ENCODE assay signal across 8 cellular contexts in the genomic region with DNA sequence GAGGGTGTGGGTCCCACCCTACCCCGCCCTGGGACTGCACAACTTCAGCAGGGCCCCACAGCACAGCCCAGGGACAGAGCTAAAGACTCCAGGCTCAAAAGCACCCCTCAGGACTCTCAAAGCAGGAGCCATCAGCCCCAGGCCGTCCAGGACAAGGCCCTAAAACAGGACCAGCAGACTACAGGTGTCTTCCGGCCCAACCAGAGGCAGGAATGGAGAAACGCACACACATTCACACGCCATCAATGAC. TPM values are rescaled to one million over a fixed set of nuclear protein-coding genes. Genes with fewer than 3 reads are reported as not detected.
DNase-seq lines count a peak whose midpoint lies in the region; ATAC-seq and TF ChIP-seq lines count a peak whose summit lies in the region.

No MANE protein-coding gene starts in this region.

- no peak for TF ChIP-seq CTCF in gastroesophageal sphincter (IDR thresholded peaks at IDR 0.05)

- H3K4me3 Mint-ChIP-seq in activated naive CD4-positive, alpha-beta T cell treated with anti-CD3 and anti-CD28 coated beads for 36 hours: peak overlapping the region; percentile 78
- H3K4me3 Mint-ChIP-seq in T-cell: peak overlapping the region; percentile 83 to 95 (median 95)

- no peaks in the 10 kb centered on the region for H3K27me3 Mint-ChIP-seq in activated naive CD4-positive, alpha-beta T cell treated with anti-CD3 and anti-CD28 coated beads for 36 hours (ENCODE audit: low read depth)
- H3K27me3 Mint-ChIP-seq in T-cell: no peaks in the 10 kb centered on the region

- intact Hi-C loops in activated naive CD4-positive, alpha-beta T cell treated with anti-CD3 and anti-CD28 coated beads for 36 hours (cut with micrococcal nuclease): loop anchor here (2.0 to 10.0 kb wide), 4 partner anchors 32 to 1762 kb away; partner anchors contain the start of genes CCDC51, GNAI2, SLC26A6 and TMA7
- intact Hi-C loops in sciatic nerve (cut with DNase I): loop anchor here (2.0 kb wide), 1 partner anchor 60 kb away; no protein-coding TSS in a partner anchor

- H3K4me1 Mint-ChIP-seq in activated naive CD4-positive, alpha-beta T cell treated with anti-CD3 and anti-CD28 coated beads for 36 hours (ENCODE audit: low read depth): peaks cover 55% of the 10 kb centered on the region
- peaks cover 56 to 74% (median 72%) of the 10 kb centered on the region in 3 donors for H3K4me1 Mint-ChIP-seq in T-cell

- CTCF ChIA-PET in activated naive CD4-positive, alpha-beta T cell treated with anti-CD3 and anti-CD28 coated beads for 36 hours (lab: Charles Lee): interaction anchor here (1.3 to 4.2 kb wide), 8 partner anchors 13 to 163 kb away, joined by 3 to 28 read pairs (median 8); partner anchors contain the start of genes ATRIP and SLC26A6
- CTCF ChIA-PET in T-cell (lab: Charles Lee): interaction anchor here (1.2 to 2.5 kb wide), 6 partner anchors 26 to 84 kb away, joined by 3 to 32 read pairs (median 6); partner anchors contain the start of genes ATRIP (in 1 of the 2), CCDC51 (in 1 of the 2) and TMA7 (in 1 of the 2)

- WGBS in gastroesophageal sphincter (ENCODE audit: low coverage in 1 of 2), 2 donors: 0% methylated on average over 2 of the region's 5 CpGs; no CpG with 5 or more reads in 1 of the 2 donors

- peaks cover 23% of the 10 kb centered on the region for H3K36me3 Mint-ChIP-seq in activated naive CD4-positive, alpha-beta T cell treated with anti-CD3 and anti-CD28 coated beads for 36 hours (ENCODE audit: low read depth)
- peaks cover 23% of the 10 kb centered on the region for H3K36me3 Mint-ChIP-seq in T-cell

- no peaks in the 10 kb centered on the region for H3K9me3 ChIP-seq in gastroesophageal sphincter

- H3K4me3 ChIP-seq in gastroesophageal sphincter: peak overlapping the region; percentile 69 to 75

- no peak for TF ChIP-seq POLR2A in gastroesophageal sphincter (IDR thresholded peaks at IDR 0.05)

- TF ChIP-seq EP300 in gastroesophageal sphincter (IDR thresholded peaks at IDR 0.05): no peak

- ATAC-seq in T-cell (replicated peaks in 1 of 4) (peak in 2 of 4 experiments; percentile 36 to 53), gastroesophageal sphincter (peak; percentile 50), sciatic nerve (peak; percentile 50), HG02678 (IDR thresholded peaks at IDR 0.05; ENCODE audit: unreplicated experiment) (no peak)

- peaks cover 0 to 60% (median 49%) of the 10 kb centered on the region in 3 donors for H3K4me1 ChIP-seq in gastroesophageal sphincter

- no peaks in the 10 kb centered on the region for H3K9me3 Mint-ChIP-seq in activated naive CD4-positive, alpha-beta T cell treated with anti-CD3 and anti-CD28 coated beads for 36 hours
- H3K9me3 Mint-ChIP-seq in T-cell: no peaks in the 10 kb centered on the region

- peak overlapping the region; percentile 97 for H3K27ac Mint-ChIP-seq in activated naive CD4-positive, alpha-beta T cell treated with anti-CD3 and anti-CD28 coated beads for 36 hours
- peak overlapping the region; percentile 99 for H3K27ac Mint-ChIP-seq in T-cell

- no peaks in the 10 kb centered on the region for H3K27me3 ChIP-seq in gastroesophageal sphincter

- peaks cover 0 to 45% of the 10 kb centered on the region in 2 donors for H3K36me3 ChIP-seq in gastroesophageal sphincter

- DNase-seq in activated naive CD4-positive, alpha-beta T cell treated with anti-CD3 and anti-CD28 coated beads for 36 hours: no peak
- DNase-seq in activated naive CD4-positive, alpha-beta T cell treated with anti-CD3 and anti-CD28 coated beads, Interleukin-2, amount 50 U/mL, for 16 hours: no peak
- DNase-seq in T-cell (peak in 1 of 34 experiments; percentile 34), sciatic nerve (ENCODE audit: low spot score) (no peak), UCSD-AML1 (lab: John Stamatoyannopoulos, UW; ENCODE audit: unreplicated experiment) (no peak), COLO829 (ENCODE audit: low spot score) (no peak)

- POLR2A ChIA-PET in T-cell (lab: Charles Lee): interaction anchor here (0.6 to 1.5 kb wide), 2 partner anchors 32 to 378 kb away, joined by 4 to 10 read pairs; partner anchors contain the start of genes CCDC51 (in 1 of the 2) and TMA7 (in 1 of the 2)

- peak overlapping the region; percentile 90 to 99 (median 95) for H3K27ac ChIP-seq in gastroesophageal sphincter

RNA-seq across cellular contexts. Expression of gene ATRIP, which starts 26.1 kb away (rescaled TPM):
- 10 to 100 TPM in 1 of 2 experiments, 1 to 10 TPM in 1; 8.9 to 10.0 TPM for total RNA-seq in activated naive CD4-positive, alpha-beta T cell treated with anti-CD3 and anti-CD28 coated beads for 36 hours
- total RNA-seq in T-cell (10 to 100 TPM in 3 of 5 donors, 1 to 10 TPM in 2; 7.8 to 14.9 (median 12.8) TPM), gastroesophageal sphincter (1 to 10 TPM; 3.0 to 6.8 (median 5.2) TPM), sciatic nerve (7.5 TPM)

RNA-seq across cellular contexts. Expression of gene SHISA5, which starts 31.4 kb away (rescaled TPM):
- total RNA-seq in activated naive CD4-positive, alpha-beta T cell treated with anti-CD3 and anti-CD28 coated beads for 36 hours: 10 to 100 TPM; 85.7 to 90.3 TPM
- total RNA-seq in T-cell: 100 to 1,000 TPM; 156 to 258 (median 217) TPM
- 100 to 1,000 TPM in 3 of 4 donors, 10 to 100 TPM in 1; 98.2 to 191 (median 122) TPM for total RNA-seq in gastroesophageal sphincter
- total RNA-seq in sciatic nerve: 138 TPM

RNA-seq across cellular contexts. Expression of gene TMA7, which starts 32.5 kb away (rescaled TPM):
- total RNA-seq in activated naive CD4-positive, alpha-beta T cell treated with anti-CD3 and anti-CD28 coated beads for 36 hours: 100 to 1,000 TPM; 319 to 353 TPM
- total RNA-seq in T-cell (100 to 1,000 TPM; 216 to 245 (median 229) TPM), gastroesophageal sphincter (100 to 1,000 TPM; 200 to 329 (median 260) TPM), sciatic nerve (154 TPM)

RNA-seq across cellular contexts. Expression of gene CCDC51, which starts 32.7 kb away (rescaled TPM):
- 10 to 100 TPM; 16.4 to 17.4 TPM for total RNA-seq in activated naive CD4-positive, alpha-beta T cell treated with anti-CD3 and anti-CD28 coated beads for 36 hours
- 1 to 10 TPM; 5.0 to 7.9 (median 6.4) TPM for total RNA-seq in T-cell
- 10 to 100 TPM; 10.2 to 32.6 (median 26.3) TPM for total RNA-seq in gastroesophageal sphincter
- total RNA-seq in sciatic nerve: 10.6 TPM

RNA-seq across cellular contexts. Expression of gene PLXNB1, which starts 42.7 kb away (rescaled TPM):
- total RNA-seq in activated naive CD4-positive, alpha-beta T cell treated with anti-CD3 and anti-CD28 coated beads for 36 hours: 1 to 10 TPM; 1.5 to 2.0 TPM
- total RNA-seq in T-cell: 1 to 10 TPM; 2.5 to 6.9 (median 5.9) TPM
- total RNA-seq in gastroesophageal sphincter: 100 to 1,000 TPM; 125 to 186 (median 147) TPM
- 121 TPM for total RNA-seq in sciatic nerve
